33 cellular contexts compared by ENCODE assay signal in the genomic region with DNA sequence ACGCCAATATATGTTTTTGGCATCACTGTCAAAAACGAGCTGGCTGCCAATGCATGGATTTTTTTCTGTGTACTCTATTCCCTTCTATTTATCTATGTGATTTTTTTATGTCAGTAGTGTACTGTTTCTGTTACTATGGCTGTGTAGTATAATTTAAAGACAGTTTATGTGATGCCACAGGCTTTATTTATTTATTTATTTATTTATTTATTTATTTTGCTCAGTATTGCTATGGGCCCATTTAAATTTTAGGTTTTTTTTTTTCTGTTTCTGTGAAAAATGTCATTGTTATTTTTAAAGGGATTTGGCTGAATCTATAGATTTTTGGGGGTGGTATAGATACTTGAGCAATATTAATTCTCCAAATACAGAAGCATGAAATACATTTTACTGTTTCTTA.
"Had no signal": no experiment of that assay in that cellular context is flagged by ENCODE, and none has a peak within 500 bp of the region (broad histone marks: within the 10 kb centered on the region; RNA-seq: fewer than 3 reads in every experiment).

No MANE protein-coding gene starts in this region.

- H3K9me3 ChIP-seq: adrenal gland, ascending aorta, body of pancreas, breast epithelium had no signal

- H3K27me3 ChIP-seq: adrenal gland, ascending aorta, body of pancreas, brain microvascular endothelial cell, cardiac muscle cell had no signal

- H3K27ac ChIP-seq: adrenal gland, ascending aorta, body of pancreas, brain microvascular endothelial cell, breast epithelium, cardiac muscle cell had no signal

- DNase-seq: activated effector memory CD4-positive, alpha-beta T cell treated with anti-CD3 and anti-CD28 coated beads, Interleukin-2, amount 50 U/mL, for 16 hours; activated effector memory CD4-positive, alpha-beta T cell treated with Interleukin-2 at 50 U/mL for 16 hours; activated gamma-delta T cell; activated gamma-delta T cell treated with Interleukin-2 at 50 U/mL for 16 hours; activated naive CD4-positive, alpha-beta T cell; activated naive CD4-positive, alpha-beta T cell treated with anti-CD3 and anti-CD28 coated beads for 36 hours; activated naive CD4-positive, alpha-beta T cell treated with anti-CD3 and anti-CD28 coated beads, Interleukin-2, amount 10 ng/mL, durations not matched to agents 7 days and 5 days; activated naive CD4-positive, alpha-beta T cell treated with anti-CD3 and anti-CD28 coated beads, Interleukin-2, amount 50 U/mL, for 16 hours; activated naive CD4-positive, alpha-beta T cell treated with Interleukin-2 at 50 U/mL for 16 hours; activated naive CD8-positive, alpha-beta T cell treated with anti-CD3 and anti-CD28 coated beads for 36 hours; activated naive CD8-positive, alpha-beta T cell treated with anti-CD3 and anti-CD28 coated beads, Interleukin-2, amount 10 ng/mL, durations not matched to agents 7 days and 5 days; activated naive CD8-positive, alpha-beta T cell treated with anti-CD3 and anti-CD28 coated beads, Interleukin-2, amount 50 U/mL, for 24 hours; activated T-cell treated with anti-CD3 and anti-CD28 coated beads, Interleukin-2, amount 50 U/mL, for 1 hour; activated T-cell treated with anti-CD3 and anti-CD28 coated beads, Interleukin-2, amount 50 U/mL, for 24 hours; activated T-cell treated with anti-CD3 and anti-CD28 coated beads, Interleukin-2, amount 50 U/mL, for 4 hours; activated T-cell treated with anti-CD3 and anti-CD28 coated beads, Interleukin-2, amount 50 U/mL, for 48 hours; activated T-cell treated with anti-CD3 and anti-CD28 coated beads, Interleukin-2, amount 50 U/mL, for 72 hours; adrenal gland; amniotic stem cell; amygdala; anterior cingulate cortex; aorta; body of pancreas; brain microvascular endothelial cell; caudate nucleus; central memory CD4-positive, alpha-beta T cell; cerebellar nuclear complex had no signal

- H3K4me1 ChIP-seq: adrenal gland, ascending aorta, body of pancreas, breast epithelium had no signal

- H3K36me3 ChIP-seq: adrenal gland, ascending aorta, brain microvascular endothelial cell, breast epithelium, cardiac muscle cell had no signal

- FAIRE-seq: bronchial epithelial cell had no signal

- H3K4me3 ChIP-seq: adrenal gland, ascending aorta, body of pancreas, breast epithelium, cardiac muscle cell had no signal

- ATAC-seq: activated naive CD4-positive, alpha-beta T cell treated with anti-CD3 and anti-CD28 coated beads, Interleukin-2, amount 50 U/mL, for 72 hours; activated naive CD8-positive, alpha-beta T cell treated with anti-CD3 and anti-CD28 coated beads, Interleukin-2, amount 50 U/mL, for 24 hours; activated T-cell treated with anti-CD3 and anti-CD28 coated beads, Interleukin-2, amount 50 U/mL, for 4 hours; activated T-cell treated with anti-CD3 and anti-CD28 coated beads, Interleukin-2, amount 50 U/mL, for 72 hours; activated T-helper 17 cell treated with anti-CD3 and anti-CD28 coated beads, Interleukin-2, amount 50 U/mL, for 72 hours; body of pancreas had no signal
